31 cellular contexts compared by ENCODE assay signal in the genomic region with DNA sequence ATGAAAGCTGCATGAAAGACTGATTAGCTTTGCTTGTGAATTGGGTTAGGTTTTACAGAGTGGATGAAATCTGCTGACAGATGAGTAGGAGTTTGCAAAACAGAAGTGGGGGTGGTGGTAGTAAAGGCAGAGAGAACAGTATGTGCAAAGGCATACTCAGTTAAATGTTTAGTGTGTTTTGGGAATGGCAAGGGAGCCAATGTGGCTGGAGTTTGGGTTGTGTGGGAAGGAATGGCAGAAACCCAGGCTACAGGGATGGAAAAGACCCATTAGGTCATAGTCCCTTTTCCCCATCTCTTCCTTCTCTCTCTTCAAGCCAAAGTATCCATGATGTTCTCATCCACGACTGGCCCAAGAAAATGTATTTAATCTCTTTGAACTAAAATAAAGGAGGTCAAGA.
DNase-seq lines count a peak whose midpoint lies in the region; ATAC-seq and TF ChIP-seq lines count a peak whose summit lies in the region.
"Had no signal": no experiment of that assay in that cellular context is flagged by ENCODE, and none has a peak within 500 bp of the region (broad histone marks: within the 10 kb centered on the region; RNA-seq: fewer than 3 reads in every experiment).

No MANE protein-coding gene starts in this region.

- no peak for TF ChIP-seq POLR2A in heart left ventricle (IDR thresholded peaks at IDR 0.05)
- TF ChIP-seq POLR2A in vagina (IDR thresholded peaks at IDR 0.05) = no peak

- WGBS in heart left ventricle, 4 donors = 42 to 69% (median 57%) methylated on average over 1 of the region's 1 CpG

- H3K4me3 ChIP-seq in heart left ventricle (no peak overlapping the region), vagina (no peak overlapping the region)
- H3K4me3 ChIP-seq: adrenal gland, BLaER1, esophagus squamous epithelium, GM12878, Peyer's patch, psoas muscle, thoracic aorta had no signal

- in situ Hi-C loops in GM13976 (cut with MboI; ENCODE audit: low sequenced_read_pairs, unreplicated experiment) = no loop called here

- H3K4me1 ChIP-seq in heart left ventricle (peaks cover 0 to 21% (median 2%) of the 10 kb centered on the region in 12 donors), vagina (peaks cover 16% of the 10 kb centered on the region)
- H3K4me1 ChIP-seq: adrenal gland, BLaER1, esophagus squamous epithelium, Peyer's patch, psoas muscle had no signal

- DNase-seq in amniotic epithelial cell (ENCODE audit: low read depth) (peak; percentile 51), heart left ventricle (peak in 4 of 5 donors; percentile 17 to 30 (median 26)), occipital lobe (lab: John Stamatoyannopoulos, UW) (peak; percentile 8), vagina (ENCODE audit: extremely low spot score in 2 of 2) (peak in 1 of 2 donors; percentile 90), HCEC 1CT (no peak), GM13976 (ENCODE audit: low spot score) (no peak)
- DNase-seq: activated CD4-positive, alpha-beta T cell treated with anti-CD3 and anti-CD28 coated beads for 36 hours; activated CD8-positive, alpha-beta memory T cell treated with anti-CD3 and anti-CD28 coated beads, Interleukin-2, amount 50 U/mL, for 48 hours; activated CD8-positive, alpha-beta T cell treated with anti-CD3 and anti-CD28 coated beads for 36 hours; activated naive CD4-positive, alpha-beta T cell treated with Interleukin-2 at 50 U/mL for 16 hours; adrenal gland; cerebellar nuclear complex; DMS 273 treated with DMSO at 0.1 percent for 48 hours; esophagus squamous epithelium; H9; naive thymus-derived CD4-positive, alpha-beta T cell; NCI-H1417 treated with DMSO at 0.1 percent for 48 hours; NCI-H2081 treated with DMSO at 0.1 percent for 48 hours; NCI-H226; nucleus accumbens; Peyer's patch; psoas muscle; SIG-M5; small intestine; stimulated activated naive CD4-positive, alpha-beta T cell; T-helper 9 cell had no signal

- TF ChIP-seq CTCF in heart left ventricle (IDR thresholded peaks at IDR 0.05) = no peak
- no peak for TF ChIP-seq CTCF in vagina (IDR thresholded peaks at IDR 0.05)
- no peak for TF ChIP-seq CTCF in GM13976 (IDR thresholded peaks at IDR 0.05; ENCODE audit: borderline replicate concordance, control extremely low read depth, extremely low read depth, insufficient read depth, missing control alignments)

- peaks cover 0 to 4% (median 0%) of the 10 kb centered on the region in 9 donors for H3K27me3 ChIP-seq in heart left ventricle
- no peaks in the 10 kb centered on the region for H3K27me3 ChIP-seq in vagina
- H3K27me3 ChIP-seq: adrenal gland, BLaER1, esophagus squamous epithelium, Peyer's patch had no signal

- H3K27ac ChIP-seq in heart left ventricle (peak overlapping the region in 2 of 12 donors; percentile 2 to 8), vagina (peak overlapping the region; percentile 30)
- H3K27ac ChIP-seq: adrenal gland, BLaER1, esophagus squamous epithelium, Peyer's patch, psoas muscle, VCaP had no signal

- H3K9me3 ChIP-seq in heart left ventricle (no peaks in the 10 kb centered on the region), vagina (no peaks in the 10 kb centered on the region)
- H3K9me3 ChIP-seq: adrenal gland, BLaER1, esophagus squamous epithelium, Peyer's patch, psoas muscle, thoracic aorta had no signal

- no peaks in the 10 kb centered on the region for H3K36me3 ChIP-seq in heart left ventricle
- no peaks in the 10 kb centered on the region for H3K36me3 ChIP-seq in vagina
- H3K36me3 ChIP-seq: adrenal gland, BLaER1, esophagus squamous epithelium, Peyer's patch, thoracic aorta had no signal

- intact Hi-C loops in heart left ventricle (cut with DNase I) = no loop called here
- intact Hi-C loops in vagina (cut with DNase I) = no loop called here

- ATAC-seq in heart left ventricle = peak; percentile 73 to 90 (median 77)
- ATAC-seq in GM19328 (IDR thresholded peaks at IDR 0.05; ENCODE audit: unreplicated experiment) = no peak
- ATAC-seq: activated CD4-positive, alpha-beta T cell treated with anti-CD3 and anti-CD28 coated beads for 36 hours; activated CD8-positive, alpha-beta T cell treated with anti-CD3 and anti-CD28 coated beads for 36 hours; GM12878; naive thymus-derived CD4-positive, alpha-beta T cell had no signal

Comparison
In these comparisons a context has a peak if more than half of its experiments do, and no peak if none do; other contexts are left out.
1. DNase-seq: peak in amniotic epithelial cell (single experiment), heart left ventricle (4 of 5) and occipital lobe (single experiment); none in HCEC 1CT (single experiment) and GM13976 (single experiment).